Comparison of ENCODE assay signal across 9 cellular contexts in genomic region chr13:48578516-48579166, GRCh38. TPM values are rescaled to one million over a fixed set of nuclear protein-coding genes. Genes with fewer than 3 reads are reported as not detected.
DNase-seq lines count a peak whose midpoint lies in the region; ATAC-seq and TF ChIP-seq lines count a peak whose summit lies in the region.
"Had no signal": no experiment of that assay in that cellular context is flagged by ENCODE, and none has a peak within 500 bp of the region (broad histone marks: within the 10 kb centered on the region; RNA-seq: fewer than 3 reads in every experiment).

No MANE protein-coding gene starts in this region.

- TF ChIP-seq CTCF in activated CD8-positive, alpha-beta T cell treated with anti-CD3 and anti-CD28 coated beads for 36 hours (IDR thresholded peaks at IDR 0.05), result no peak
- no peak for TF ChIP-seq CTCF in VCaP (conservative IDR thresholded peaks at IDR 0.05)
- TF ChIP-seq CTCF in suprapubic skin (IDR thresholded peaks at IDR 0.05), result no peak

- no peak for ATAC-seq in activated CD8-positive, alpha-beta T cell treated with anti-CD3 and anti-CD28 coated beads, Interleukin-2, amount 10 ng/mL, durations not matched to agents 7 days and 5 days
- no peak for ATAC-seq in activated CD8-positive, alpha-beta T cell treated with anti-CD3 and anti-CD28 coated beads for 36 hours
- peak; percentile 42 for ATAC-seq in HG02973 (IDR thresholded peaks at IDR 0.05; ENCODE audit: unreplicated experiment)

- H3K27ac Mint-ChIP-seq in activated CD8-positive, alpha-beta T cell treated with anti-CD3 and anti-CD28 coated beads, Interleukin-2, amount 10 ng/mL, durations not matched to agents 7 days and 5 days, result no peak overlapping the region
- H3K27ac Mint-ChIP-seq in activated CD8-positive, alpha-beta T cell treated with anti-CD3 and anti-CD28 coated beads for 36 hours, result no peak overlapping the region
- no peak overlapping the region for H3K27ac Mint-ChIP-seq in T-helper 2 cell treated with Interferon-gamma antibody and Interleukin-4, amounts not matched to agents 5 μg/mL and 100 μg/mL, for 36 hours

- H3K27me3 ChIP-seq in suprapubic skin, result no peaks in the 10 kb centered on the region
- H3K27me3 ChIP-seq: cardiac muscle cell had no signal

- no peaks in the 10 kb centered on the region for H3K9me3 ChIP-seq in suprapubic skin

- H3K4me1 ChIP-seq in suprapubic skin, result peaks cover 28% of the 10 kb centered on the region

- CTCF ChIA-PET in activated CD8-positive, alpha-beta T cell treated with anti-CD3 and anti-CD28 coated beads, Interleukin-2, amount 10 ng/mL, durations not matched to agents 7 days and 5 days (lab: Charles Lee), result interaction anchor here (0.6 to 8.0 kb wide), 20 partner anchors 8 to 452 kb away, joined by 3 to 129 read pairs (median 5); partner anchors contain the start of gene CYSLTR2
- CTCF ChIA-PET in activated CD8-positive, alpha-beta T cell treated with anti-CD3 and anti-CD28 coated beads for 36 hours (lab: Charles Lee), result interaction anchor here (0.9 to 9.8 kb wide), 11 partner anchors 10 to 452 kb away, joined by 3 to 173 read pairs (median 7); no protein-coding TSS in a partner anchor

- no peak overlapping the region for H3K4me3 Mint-ChIP-seq in activated CD8-positive, alpha-beta T cell treated with anti-CD3 and anti-CD28 coated beads, Interleukin-2, amount 10 ng/mL, durations not matched to agents 7 days and 5 days
- H3K4me3 Mint-ChIP-seq in activated CD8-positive, alpha-beta T cell treated with anti-CD3 and anti-CD28 coated beads for 36 hours, result no peak overlapping the region
- no peak overlapping the region for H3K4me3 Mint-ChIP-seq in T-helper 2 cell treated with Interferon-gamma antibody and Interleukin-4, amounts not matched to agents 5 μg/mL and 100 μg/mL, for 36 hours

- no peak for TF ChIP-seq POLR2A in suprapubic skin (IDR thresholded peaks at IDR 0.05)

- WGBS in suprapubic skin, result 54% methylated on average over 3 of the region's 3 CpGs

- H3K4me3 ChIP-seq in suprapubic skin, result no peak overlapping the region
- H3K4me3 ChIP-seq: cardiac muscle cell had no signal

- intact Hi-C loops in activated CD8-positive, alpha-beta T cell treated with anti-CD3 and anti-CD28 coated beads for 36 hours (cut with micrococcal nuclease), result no loop called here
- intact Hi-C loops in posterior cingulate gyrus (cut with DNase I), result no loop called here

- H3K4me1 Mint-ChIP-seq in activated CD8-positive, alpha-beta T cell treated with anti-CD3 and anti-CD28 coated beads, Interleukin-2, amount 10 ng/mL, durations not matched to agents 7 days and 5 days (ENCODE audit: low read depth), result peaks cover 66% of the 10 kb centered on the region
- H3K4me1 Mint-ChIP-seq in activated CD8-positive, alpha-beta T cell treated with anti-CD3 and anti-CD28 coated beads for 36 hours (ENCODE audit: low read depth), result peaks cover 5% of the 10 kb centered on the region
- H3K4me1 Mint-ChIP-seq in T-helper 2 cell treated with Interferon-gamma antibody and Interleukin-4, amounts not matched to agents 5 μg/mL and 100 μg/mL, for 36 hours (ENCODE audit: low read depth), result peaks cover 41% of the 10 kb centered on the region

- peak overlapping the region; percentile 27; the same call in 1 of the 2 replicates for H3K27ac ChIP-seq in VCaP
- peak overlapping the region; percentile 59 for H3K27ac ChIP-seq in suprapubic skin
- H3K27ac ChIP-seq: cardiac muscle cell had no signal

- no peaks in the 10 kb centered on the region for H3K9me3 Mint-ChIP-seq in activated CD8-positive, alpha-beta T cell treated with anti-CD3 and anti-CD28 coated beads, Interleukin-2, amount 10 ng/mL, durations not matched to agents 7 days and 5 days (ENCODE audit: insufficient read depth)
- no peaks in the 10 kb centered on the region for H3K9me3 Mint-ChIP-seq in activated CD8-positive, alpha-beta T cell treated with anti-CD3 and anti-CD28 coated beads for 36 hours
- H3K9me3 Mint-ChIP-seq in T-helper 2 cell treated with Interferon-gamma antibody and Interleukin-4, amounts not matched to agents 5 μg/mL and 100 μg/mL, for 36 hours, result no peaks in the 10 kb centered on the region

- POLR2A ChIA-PET in activated CD8-positive, alpha-beta T cell treated with anti-CD3 and anti-CD28 coated beads, Interleukin-2, amount 10 ng/mL, durations not matched to agents 7 days and 5 days (lab: Charles Lee), result interaction anchor here (1.1 kb wide), 1 partner anchor 46 kb away, joined by 5 read pairs; the partner anchor contains the start of gene RCBTB2
- POLR2A ChIA-PET in activated CD8-positive, alpha-beta T cell treated with anti-CD3 and anti-CD28 coated beads for 36 hours (lab: Charles Lee), result interaction anchor here (0.7 kb wide), 2 partner anchors 87 to 329 kb away, joined by 3 to 5 read pairs; no protein-coding TSS in a partner anchor

- H3K36me3 Mint-ChIP-seq in activated CD8-positive, alpha-beta T cell treated with anti-CD3 and anti-CD28 coated beads, Interleukin-2, amount 10 ng/mL, durations not matched to agents 7 days and 5 days (ENCODE audit: low read depth), result peaks cover 22% of the 10 kb centered on the region
- no peaks in the 10 kb centered on the region for H3K36me3 Mint-ChIP-seq in activated CD8-positive, alpha-beta T cell treated with anti-CD3 and anti-CD28 coated beads for 36 hours (ENCODE audit: low read depth)
- peaks cover 2% of the 10 kb centered on the region for H3K36me3 Mint-ChIP-seq in T-helper 2 cell treated with Interferon-gamma antibody and Interleukin-4, amounts not matched to agents 5 μg/mL and 100 μg/mL, for 36 hours (ENCODE audit: low read depth)

- no peak for TF ChIP-seq EP300 in suprapubic skin (IDR thresholded peaks at IDR 0.05)

- peaks cover 20% of the 10 kb centered on the region for H3K27me3 Mint-ChIP-seq in activated CD8-positive, alpha-beta T cell treated with anti-CD3 and anti-CD28 coated beads, Interleukin-2, amount 10 ng/mL, durations not matched to agents 7 days and 5 days (ENCODE audit: low read depth)
- H3K27me3 Mint-ChIP-seq in activated CD8-positive, alpha-beta T cell treated with anti-CD3 and anti-CD28 coated beads for 36 hours, result peaks cover 26% of the 10 kb centered on the region
- H3K27me3 Mint-ChIP-seq in T-helper 2 cell treated with Interferon-gamma antibody and Interleukin-4, amounts not matched to agents 5 μg/mL and 100 μg/mL, for 36 hours (ENCODE audit: low read depth), result peaks cover 53% of the 10 kb centered on the region

- peak; percentile 6 for DNase-seq in activated CD8-positive, alpha-beta T cell treated with anti-CD3 and anti-CD28 coated beads, Interleukin-2, amount 10 ng/mL, durations not matched to agents 7 days and 5 days
- DNase-seq in activated CD8-positive, alpha-beta T cell treated with anti-CD3 and anti-CD28 coated beads for 36 hours, result no peak
- DNase-seq in suprapubic skin (ENCODE audit: low spot score in 2 of 2), result no peak
- no peak for DNase-seq in NCI-H2081 (lab: John Stamatoyannopoulos, UW)
- DNase-seq in T-helper 2 cell treated with Interferon-gamma antibody and Interleukin-4, amounts not matched to agents 5 μg/mL and 100 μg/mL, for 36 hours (ENCODE audit: low spot score), result no peak
- DNase-seq in posterior cingulate gyrus, result no peak

- H3K36me3 ChIP-seq in suprapubic skin, result no peaks in the 10 kb centered on the region
- H3K36me3 ChIP-seq: cardiac muscle cell had no signal

RNA-seq across cellular contexts. Expression of gene RCBTB2, which starts 45.8 kb away (rescaled TPM):
- total RNA-seq in activated CD8-positive, alpha-beta T cell treated with anti-CD3 and anti-CD28 coated beads, Interleukin-2, amount 10 ng/mL, durations not matched to agents 7 days and 5 days, result 10 to 100 TPM; 31.0 to 31.5 TPM
- total RNA-seq in activated CD8-positive, alpha-beta T cell treated with anti-CD3 and anti-CD28 coated beads for 36 hours, result 1 to 10 TPM; 1.6 to 2.2 TPM
- total RNA-seq in suprapubic skin, result 1 to 10 TPM; 2.9 to 5.8 (median 4.4) TPM

Comparison
In these comparisons a context has a peak if more than half of its experiments do, and no peak if none do; other contexts are left out.
1. RNA of gene RCBTB2, which starts 45.8 kb away (total RNA-seq): 31.0 to 31.5 TPM in activated CD8-positive, alpha-beta T cell treated with anti-CD3 and anti-CD28 coated beads, Interleukin-2, amount 10 ng/mL, durations not matched to agents 7 days and 5 days; 2.9 to 5.8 TPM in suprapubic skin and 1.6 to 2.2 TPM in activated CD8-positive, alpha-beta T cell treated with anti-CD3 and anti-CD28 coated beads for 36 hours; every median in the first group is over 4 times any median in the second.